Comparison of ENCODE assay signal across 12 cellular contexts in genomic region chr22:19108807-19109197, GRCh38. TPM values are rescaled to one million over a fixed set of nuclear protein-coding genes. Genes with fewer than 3 reads are reported as not detected.
DNase-seq lines count a peak whose midpoint lies in the region; ATAC-seq and TF ChIP-seq lines count a peak whose summit lies in the region.
"Had no signal": no experiment of that assay in that cellular context is flagged by ENCODE, and none has a peak within 500 bp of the region (broad histone marks: within the 10 kb centered on the region; RNA-seq: fewer than 3 reads in every experiment).

No MANE protein-coding gene starts in this region.

- TF ChIP-seq CTCF in thyroid gland (IDR thresholded peaks at IDR 0.05): no peak

- no peak for TF ChIP-seq POLR2A in thyroid gland (IDR thresholded peaks at IDR 0.05)

- DNase-seq in activated T-cell treated with anti-CD3 and anti-CD28 coated beads, Interleukin-2, amount 50 U/mL, for 72 hours: no peak
- no peak for DNase-seq in activated T-cell treated with anti-CD3 and anti-CD28 coated beads, Interleukin-2, amount 50 U/mL, for 1 hour
- no peak for DNase-seq in activated T-helper 1 cell treated with anti-CD3 and anti-CD28 coated beads, Interleukin-12 subunit alpha, Interleukin-12 subunit beta, Interleukin-2, Interleukin-4 antibody, amounts not matched to agents 30 ng/mL and 10 ng/mL and 1 ng/mL, durations not matched to agents 14 hours and 24 hours and 36 hours (ENCODE audit: low spot score)
- peak; percentile 19 for DNase-seq in iris pigment epithelial cell (ENCODE audit: low read depth)
- no peak for DNase-seq in thyroid gland
- no peak for DNase-seq in LoVo (ENCODE audit: low spot score)
- DNase-seq: activated CD8-positive, alpha-beta memory T cell treated with anti-CD3 and anti-CD28 coated beads, Interleukin-2, amount 50 U/mL, for 48 hours; occipital lobe; T1000 had no signal

- no peaks in the 10 kb centered on the region for H3K36me3 ChIP-seq in thyroid gland

- H3K27me3 Mint-ChIP-seq in activated T-cell treated with anti-CD3 and anti-CD28 coated beads, Interleukin-2, amount 50 U/mL, for 72 hours (ENCODE audit: low read depth): no peaks in the 10 kb centered on the region
- H3K27me3 Mint-ChIP-seq in activated T-helper 1 cell treated with anti-CD3 and anti-CD28 coated beads, Interleukin-12 subunit alpha, Interleukin-12 subunit beta, Interleukin-2, Interleukin-4 antibody, amounts not matched to agents 30 ng/mL and 10 ng/mL and 1 ng/mL, durations not matched to agents 14 hours and 24 hours and 36 hours (ENCODE audit: insufficient read depth): no peaks in the 10 kb centered on the region

- no peak overlapping the region for H3K4me3 ChIP-seq in thyroid gland (replicated peaks in 1 of 3)

- 56 to 85% methylated on average over 3 of the region's 3 CpGs for WGBS in thyroid gland, 2 donors

- peaks cover 0 to 3% of the 10 kb centered on the region in 2 donors for H3K36me3 Mint-ChIP-seq in activated T-cell treated with anti-CD3 and anti-CD28 coated beads, Interleukin-2, amount 50 U/mL, for 72 hours (ENCODE audit: insufficient read depth in 2 of 2)
- H3K36me3 Mint-ChIP-seq in activated T-helper 1 cell treated with anti-CD3 and anti-CD28 coated beads, Interleukin-12 subunit alpha, Interleukin-12 subunit beta, Interleukin-2, Interleukin-4 antibody, amounts not matched to agents 30 ng/mL and 10 ng/mL and 1 ng/mL, durations not matched to agents 14 hours and 24 hours and 36 hours (ENCODE audit: low read depth): peaks cover 7% of the 10 kb centered on the region

- peak overlapping the region in 1 of 2 donors; percentile 92 for H3K4me3 Mint-ChIP-seq in activated T-cell treated with anti-CD3 and anti-CD28 coated beads, Interleukin-2, amount 50 U/mL, for 72 hours
- H3K4me3 Mint-ChIP-seq in activated T-helper 1 cell treated with anti-CD3 and anti-CD28 coated beads, Interleukin-12 subunit alpha, Interleukin-12 subunit beta, Interleukin-2, Interleukin-4 antibody, amounts not matched to agents 30 ng/mL and 10 ng/mL and 1 ng/mL, durations not matched to agents 14 hours and 24 hours and 36 hours: peak overlapping the region; percentile 7

- no peaks in the 10 kb centered on the region for H3K9me3 Mint-ChIP-seq in activated T-cell treated with anti-CD3 and anti-CD28 coated beads, Interleukin-2, amount 50 U/mL, for 72 hours
- H3K9me3 Mint-ChIP-seq in activated T-helper 1 cell treated with anti-CD3 and anti-CD28 coated beads, Interleukin-12 subunit alpha, Interleukin-12 subunit beta, Interleukin-2, Interleukin-4 antibody, amounts not matched to agents 30 ng/mL and 10 ng/mL and 1 ng/mL, durations not matched to agents 14 hours and 24 hours and 36 hours: no peaks in the 10 kb centered on the region

- ATAC-seq in activated T-cell treated with anti-CD3 and anti-CD28 coated beads, Interleukin-2, amount 50 U/mL, for 72 hours (replicated peaks in 1 of 2): no peak
- ATAC-seq in GM18511 (IDR thresholded peaks at IDR 0.05; ENCODE audit: unreplicated experiment) (no peak), GM18907 (IDR thresholded peaks at IDR 0.05; ENCODE audit: unreplicated experiment) (no peak)

- H3K27ac ChIP-seq in thyroid gland: peak overlapping the region; percentile 43 to 68 (median 64)

- peaks cover 31 to 60% of the 10 kb centered on the region in 2 donors for H3K4me1 ChIP-seq in thyroid gland

- H3K27me3 ChIP-seq in thyroid gland: no peaks in the 10 kb centered on the region

- intact Hi-C loops in activated T-helper 1 cell treated with anti-CD3 and anti-CD28 coated beads, Interleukin-12 subunit alpha, Interleukin-12 subunit beta, Interleukin-2, Interleukin-4 antibody, amounts not matched to agents 30 ng/mL and 10 ng/mL and 1 ng/mL, durations not matched to agents 14 hours and 24 hours and 36 hours (cut with micrococcal nuclease): loop anchor here (1.0 to 5.0 kb wide), 4 partner anchors 13 to 368 kb away; partner anchors contain the start of genes CDC45, DGCR2, ESS2 and SLC25A1
- intact Hi-C loops in thyroid gland (cut with DNase I): no loop called here

- H3K4me1 Mint-ChIP-seq in activated T-cell treated with anti-CD3 and anti-CD28 coated beads, Interleukin-2, amount 50 U/mL, for 72 hours (ENCODE audit: low read depth): peaks cover 70% of the 10 kb centered on the region
- H3K4me1 Mint-ChIP-seq in activated T-helper 1 cell treated with anti-CD3 and anti-CD28 coated beads, Interleukin-12 subunit alpha, Interleukin-12 subunit beta, Interleukin-2, Interleukin-4 antibody, amounts not matched to agents 30 ng/mL and 10 ng/mL and 1 ng/mL, durations not matched to agents 14 hours and 24 hours and 36 hours (ENCODE audit: low read depth): peaks cover 54% of the 10 kb centered on the region

- H3K9me3 ChIP-seq in thyroid gland: no peaks in the 10 kb centered on the region

- H3K27ac Mint-ChIP-seq in activated T-cell treated with anti-CD3 and anti-CD28 coated beads, Interleukin-2, amount 50 U/mL, for 72 hours: peak overlapping the region; percentile 85
- H3K27ac Mint-ChIP-seq in activated T-helper 1 cell treated with anti-CD3 and anti-CD28 coated beads, Interleukin-12 subunit alpha, Interleukin-12 subunit beta, Interleukin-2, Interleukin-4 antibody, amounts not matched to agents 30 ng/mL and 10 ng/mL and 1 ng/mL, durations not matched to agents 14 hours and 24 hours and 36 hours: peak overlapping the region; percentile 29

RNA-seq across cellular contexts. Expression of gene DGCR2, which starts 13.4 kb away (rescaled TPM):
- total RNA-seq in activated T-cell treated with anti-CD3 and anti-CD28 coated beads, Interleukin-2, amount 50 U/mL, for 72 hours: 10 to 100 TPM; 24.4 to 28.5 TPM
- 23.2 and 24.1 TPM in 2 replicates for total RNA-seq in activated T-helper 1 cell treated with anti-CD3 and anti-CD28 coated beads, Interleukin-12 subunit alpha, Interleukin-12 subunit beta, Interleukin-2, Interleukin-4 antibody, amounts not matched to agents 30 ng/mL and 10 ng/mL and 1 ng/mL, durations not matched to agents 14 hours and 24 hours and 36 hours
- 100 to 1,000 TPM in 1 of 4 donors, 10 to 100 TPM in 3; 49.3 to 106 (median 86.9) TPM for total RNA-seq in thyroid gland

RNA-seq across cellular contexts. Expression of gene TSSK2, which starts 22.3 kb away (rescaled TPM):
- total RNA-seq in activated T-cell treated with anti-CD3 and anti-CD28 coated beads, Interleukin-2, amount 50 U/mL, for 72 hours: not detected
- not detected in 2 replicates for total RNA-seq in activated T-helper 1 cell treated with anti-CD3 and anti-CD28 coated beads, Interleukin-12 subunit alpha, Interleukin-12 subunit beta, Interleukin-2, Interleukin-4 antibody, amounts not matched to agents 30 ng/mL and 10 ng/mL and 1 ng/mL, durations not matched to agents 14 hours and 24 hours and 36 hours
- under 1 TPM in 3 of 4 donors, not detected in 1; 0.59 to 0.94 (median 0.78) TPM for total RNA-seq in thyroid gland
- total RNA-seq: HT1080, occipital lobe had no signal

RNA-seq across cellular contexts. Expression of gene ESS2, which starts 35.6 kb away (rescaled TPM):
- total RNA-seq in activated T-cell treated with anti-CD3 and anti-CD28 coated beads, Interleukin-2, amount 50 U/mL, for 72 hours: 10 to 100 TPM; 16.0 to 19.7 TPM
- 20.8 and 22.8 TPM in 2 replicates for total RNA-seq in activated T-helper 1 cell treated with anti-CD3 and anti-CD28 coated beads, Interleukin-12 subunit alpha, Interleukin-12 subunit beta, Interleukin-2, Interleukin-4 antibody, amounts not matched to agents 30 ng/mL and 10 ng/mL and 1 ng/mL, durations not matched to agents 14 hours and 24 hours and 36 hours
- total RNA-seq in thyroid gland: 10 to 100 TPM; 12.1 to 17.7 (median 15.0) TPM

RNA-seq across cellular contexts. Expression of gene GSC2, which starts 41.3 kb away (rescaled TPM):
- total RNA-seq in activated T-cell treated with anti-CD3 and anti-CD28 coated beads, Interleukin-2, amount 50 U/mL, for 72 hours: not detected
- 0.26 TPM in 1 of 2 replicates, not detected in the other for total RNA-seq in activated T-helper 1 cell treated with anti-CD3 and anti-CD28 coated beads, Interleukin-12 subunit alpha, Interleukin-12 subunit beta, Interleukin-2, Interleukin-4 antibody, amounts not matched to agents 30 ng/mL and 10 ng/mL and 1 ng/mL, durations not matched to agents 14 hours and 24 hours and 36 hours
- not detected for total RNA-seq in thyroid gland
- total RNA-seq: HT1080, occipital lobe had no signal
